In genomic region chr3:101827211-101828174, GRCh38 we compare ENCODE assay signal across 1 cellular context.
TF ChIP-seq lines count a peak whose summit lies in the region.

No MANE protein-coding gene starts in this region.

TF ChIP-seq in SK-N-SH, 30 proteins besides CTCF, POLR2A, EP300 and RAD21:
- no peak for TF ChIP-seq ZBTB33 (IDR thresholded peaks at IDR 0.05; ENCODE audit: borderline replicate concordance, low read depth)
- no peak for TF ChIP-seq FOXJ3 (CRISPR knock-in tag; IDR thresholded peaks at IDR 0.05)
- no peak for TF ChIP-seq FOXM1 (IDR thresholded peaks at IDR 0.05; ENCODE audit: low read depth)
- peak; percentile 94 for TF ChIP-seq MAX (IDR thresholded peaks at IDR 0.05; ENCODE audit: low read depth)
- peak; percentile 35; the same call in 1 of the 2 replicates for TF ChIP-seq MXI1 (IDR thresholded peaks at IDR 0.05; ENCODE audit: low read depth, low read length)
- no peak for TF ChIP-seq USF1 (IDR thresholded peaks at IDR 0.05; ENCODE audit: borderline replicate concordance, low read depth)
- TF ChIP-seq YY1 (IDR thresholded peaks at IDR 0.05; ENCODE audit: low read depth) = 0 out of 2 replicates have a peak, but pooled peaks have one; percentile 37
- TF ChIP-seq USF2 (IDR thresholded peaks at IDR 0.05; ENCODE audit: borderline replicate concordance, low read depth, low read length) = no peak
- peak; percentile 32; the same call in 1 of the 2 replicates for TF ChIP-seq POLR2AphosphoS5 (IDR thresholded peaks at IDR 0.05; ENCODE audit: low read depth, low read length)
- no peak for TF ChIP-seq TEAD4 (IDR thresholded peaks at IDR 0.05; ENCODE audit: borderline replicate concordance, insufficient read depth)
- TF ChIP-seq SIN3A (IDR thresholded peaks at IDR 0.05; ENCODE audit: borderline replicate concordance, low read depth, low read length) = peak; percentile 41; the same call in 1 of the 2 replicates
